ENCODE assay signal across 8 cellular contexts in the genomic region with DNA sequence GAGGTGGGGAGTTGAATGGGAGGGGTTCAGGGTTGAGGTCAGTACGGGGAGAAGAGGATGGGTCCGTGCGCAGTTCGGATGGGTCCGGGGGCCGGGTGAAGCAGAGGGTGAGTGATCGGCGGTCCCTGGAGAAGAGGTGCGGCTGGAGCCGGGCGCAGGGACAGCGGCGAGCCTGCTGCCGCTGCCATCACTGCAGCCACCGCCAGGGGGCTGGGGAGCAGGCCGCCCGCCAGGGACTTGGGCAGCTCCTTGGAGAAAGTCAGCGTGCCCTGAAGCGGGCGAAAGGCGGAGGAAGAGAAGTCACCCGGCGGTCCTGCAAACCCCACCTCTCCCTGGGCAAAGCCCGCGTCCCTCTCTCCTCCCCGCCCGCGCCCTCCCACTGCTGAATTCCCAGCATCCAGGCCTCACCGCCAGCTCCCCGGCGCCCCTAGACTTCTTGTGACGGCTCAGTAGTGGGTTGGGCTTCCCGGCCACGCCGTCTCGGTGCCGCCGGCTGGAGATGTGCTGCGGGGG. TPM values are rescaled to one million over a fixed set of nuclear protein-coding genes. Genes with fewer than 3 reads are reported as not detected.
A peak's percentile ranks its signal among the peaks of the same experiment; 100 is the strongest.
DNase-seq lines count a peak whose midpoint lies in the region; ATAC-seq and TF ChIP-seq lines count a peak whose summit lies in the region.

No MANE protein-coding gene starts in this region.

- H3K36me3 ChIP-seq in iPS-18a (ENCODE audit: control insufficient read depth, low read depth, low read length) (peaks cover 3% of the 10 kb centered on the region), sigmoid colon (no peaks in the 10 kb centered on the region)

- H3K9me3 ChIP-seq in iPS-18a (ENCODE audit: control insufficient read depth, low read depth, low read length) (no peaks in the 10 kb centered on the region), sigmoid colon (no peaks in the 10 kb centered on the region)

- WGBS in sigmoid colon, 2 donors = 14 to 59% methylated on average over 39 of the region's 39 CpGs

- no peak for TF ChIP-seq EP300 in sigmoid colon (IDR thresholded peaks at IDR 0.05)

- intact Hi-C loops in sigmoid colon (cut with DNase I) = loop anchor here (10.0 kb wide), 1 partner anchor 365 kb away; a partner anchor contains a TSS

- H3K27ac ChIP-seq in iPS-18a (ENCODE audit: low read length) = no peak overlapping the region
- peak overlapping the region; percentile 67 to 74 (median 70) for H3K27ac ChIP-seq in sigmoid colon

- peak overlapping the region; percentile 40 for H3K4me3 ChIP-seq in iPS-18a (ENCODE audit: low read length)
- H3K4me3 ChIP-seq in sigmoid colon = peak overlapping the region; percentile 17 to 52 (median 46)

- TF ChIP-seq CTCF in brain (conservative IDR thresholded peaks at IDR 0.05) (peak; percentile 85 to 95), sigmoid colon (IDR thresholded peaks at IDR 0.05) (peak; percentile 91 to 98 (median 96))

- H3K36me3 Mint-ChIP-seq in brain = no peaks in the 10 kb centered on the region
- no peaks in the 10 kb centered on the region for H3K36me3 Mint-ChIP-seq in activated naive CD4-positive, alpha-beta T cell treated with anti-CD3 and anti-CD28 coated beads, Interleukin-2, amount 10 ng/mL, durations not matched to agents 7 days and 5 days

- H3K27me3 ChIP-seq in iPS-18a (ENCODE audit: control insufficient read depth, insufficient read depth, low read length) = peaks cover 32% of the 10 kb centered on the region
- H3K27me3 ChIP-seq in sigmoid colon = no peaks in the 10 kb centered on the region

- H3K4me1 ChIP-seq in iPS-18a (ENCODE audit: control insufficient read depth, low read depth, low read length) (no peaks in the 10 kb centered on the region), sigmoid colon (peaks cover 0 to 48% (median 38%) of the 10 kb centered on the region in 4 donors)

- H3K27me3 Mint-ChIP-seq in brain = no peaks in the 10 kb centered on the region
- H3K27me3 Mint-ChIP-seq in activated naive CD4-positive, alpha-beta T cell treated with anti-CD3 and anti-CD28 coated beads, Interleukin-2, amount 10 ng/mL, durations not matched to agents 7 days and 5 days = peaks cover 44% of the 10 kb centered on the region

- ATAC-seq in HG03469 (IDR thresholded peaks at IDR 0.05; ENCODE audit: unreplicated experiment) = no peak

- H3K4me3 Mint-ChIP-seq in brain = peak overlapping the region in 4 of 5 experiments; percentile 40 to 69 (median 54)
- H3K4me3 Mint-ChIP-seq in activated naive CD4-positive, alpha-beta T cell treated with anti-CD3 and anti-CD28 coated beads, Interleukin-2, amount 10 ng/mL, durations not matched to agents 7 days and 5 days = no peak overlapping the region

- H3K9me3 Mint-ChIP-seq in brain = no peaks in the 10 kb centered on the region
- H3K9me3 Mint-ChIP-seq in activated naive CD4-positive, alpha-beta T cell treated with anti-CD3 and anti-CD28 coated beads, Interleukin-2, amount 10 ng/mL, durations not matched to agents 7 days and 5 days = no peaks in the 10 kb centered on the region

- CTCF ChIA-PET in activated naive CD4-positive, alpha-beta T cell treated with anti-CD3 and anti-CD28 coated beads, Interleukin-2, amount 10 ng/mL, durations not matched to agents 7 days and 5 days (lab: Charles Lee) = interaction anchor here (0.7 to 2.9 kb wide), 10 partner anchors 8 to 156 kb away, joined by 3 to 19 read pairs (median 6); no protein-coding TSS in a partner anchor

- peak overlapping the region in 1 of 5 experiments; percentile 55 for H3K27ac Mint-ChIP-seq in brain
- no peak overlapping the region for H3K27ac Mint-ChIP-seq in activated naive CD4-positive, alpha-beta T cell treated with anti-CD3 and anti-CD28 coated beads, Interleukin-2, amount 10 ng/mL, durations not matched to agents 7 days and 5 days

- no peak for TF ChIP-seq POLR2A in sigmoid colon (IDR thresholded peaks at IDR 0.05)

- DNase-seq in GM03348 (ENCODE audit: low spot score) (peak; percentile 92), LoVo (ENCODE audit: low spot score) (peak; percentile 91), sigmoid colon (peak; percentile 92), NCI-H446 (lab: John Stamatoyannopoulos, UW) (no peak)
- DNase-seq in activated naive CD4-positive, alpha-beta T cell treated with anti-CD3 and anti-CD28 coated beads, Interleukin-2, amount 10 ng/mL, durations not matched to agents 7 days and 5 days = no peak

- H3K9ac ChIP-seq in iPS-18a (ENCODE audit: low read length) = no peak overlapping the region

- H3K4me1 Mint-ChIP-seq in brain = peaks cover 80% of the 10 kb centered on the region
- H3K4me1 Mint-ChIP-seq in activated naive CD4-positive, alpha-beta T cell treated with anti-CD3 and anti-CD28 coated beads, Interleukin-2, amount 10 ng/mL, durations not matched to agents 7 days and 5 days = peaks cover 29% of the 10 kb centered on the region

RNA-seq across cellular contexts. Expression of a gene that starts 6.0 kb away (rescaled TPM):
- not detected for polyA plus RNA-seq in brain (ENCODE audit: insufficient read depth, low read depth, low replicate concordance)
- under 1 TPM in 1 of 4 donors, not detected in 3; 0.54 TPM for total RNA-seq in sigmoid colon
- polyA plus RNA-seq in sigmoid colon = under 1 TPM; 0.60 to 0.92 (median 0.69) TPM

RNA-seq across cellular contexts. Expression of a gene that starts 14.3 kb away (rescaled TPM):
- polyA plus RNA-seq in brain (ENCODE audit: insufficient read depth, low read depth, low replicate concordance) = 109 TPM
- 10 to 100 TPM in 2 of 4 donors, 1 to 10 TPM in 2; 5.6 to 18.6 (median 10.6) TPM for total RNA-seq in sigmoid colon
- 10 to 100 TPM in 1 of 3 donors, 1 to 10 TPM in 2; 4.4 to 19.2 (median 7.0) TPM for polyA plus RNA-seq in sigmoid colon

RNA-seq across cellular contexts. Expression of a gene that starts 45.3 kb away (rescaled TPM):
- polyA plus RNA-seq in brain (ENCODE audit: insufficient read depth, low read depth, low replicate concordance) = 220 TPM
- total RNA-seq in sigmoid colon = 10 to 100 TPM; 39.6 to 74.2 (median 61.2) TPM
- polyA plus RNA-seq in sigmoid colon = 100 to 1,000 TPM; 114 to 155 (median 147) TPM

RNA-seq across cellular contexts. Expression of a gene that starts 48.8 kb away (rescaled TPM):
- polyA plus RNA-seq in brain (ENCODE audit: insufficient read depth, low read depth, low replicate concordance) (12.0 TPM), sigmoid colon (10 to 100 TPM in 1 of 3 donors, 1 to 10 TPM in 2; 7.4 to 92.7 (median 7.8) TPM)
- 100 to 1,000 TPM; 200 to 765 (median 459) TPM for total RNA-seq in sigmoid colon

Comparison
In these comparisons a context has a peak if more than half of its experiments do, and no peak if none do; other contexts are left out.
1. DNase-seq: peak in GM03348 (single experiment), LoVo (single experiment) and sigmoid colon (single experiment); none in activated naive CD4-positive, alpha-beta T cell treated with anti-CD3 and anti-CD28 coated beads, Interleukin-2, amount 10 ng/mL, durations not matched to agents 7 days and 5 days (single experiment) and NCI-H446 (0 of 2).